8 cellular contexts compared by ENCODE assay signal in genomic region chr2:197239434-197239833, GRCh38.
DNase-seq lines count a peak whose midpoint lies in the region; ATAC-seq and TF ChIP-seq lines count a peak whose summit lies in the region.

No MANE protein-coding gene starts in this region.

- H3K27me3 ChIP-seq in esophagus squamous epithelium, result no peaks in the 10 kb centered on the region
- no peaks in the 10 kb centered on the region for H3K27me3 ChIP-seq in right atrium auricular region

- H3K9me3 ChIP-seq in esophagus squamous epithelium (no peaks in the 10 kb centered on the region), right atrium auricular region (no peaks in the 10 kb centered on the region)

- ATAC-seq in GM21515 (IDR thresholded peaks at IDR 0.05; ENCODE audit: unreplicated experiment), result peak; percentile 60

- peak; percentile 15 for DNase-seq in Jurkat, Clone E6-1 (ENCODE audit: low read depth, low spot score)
- DNase-seq in esophagus squamous epithelium (lab: John Stamatoyannopoulos, UW), result no peak
- no peak for DNase-seq in kidney tubule cell (ENCODE audit: low spot score)
- no peak for DNase-seq in DMS153 treated with DMSO at 0.1 percent for 48 hours (lab: John Stamatoyannopoulos, UW; ENCODE audit: unreplicated experiment)
- DNase-seq in foreskin fibroblast, result no peak
- no peak for DNase-seq in right atrium auricular region (ENCODE audit: low spot score)

- H3K4me1 ChIP-seq in esophagus squamous epithelium (peaks cover 0 to 34% (median 6%) of the 10 kb centered on the region in 3 donors), right atrium auricular region (no peaks in the 10 kb centered on the region)

- H3K27ac ChIP-seq in esophagus squamous epithelium (peak overlapping the region in 3 of 4 donors; percentile 38 to 65 (median 63)), right atrium auricular region (no peak overlapping the region)

- 36 to 44% methylated on average over 2 of the region's 2 CpGs for WGBS in esophagus squamous epithelium, 2 donors

- intact Hi-C loops in esophagus squamous epithelium (cut with DNase I), result no loop called here

- H3K4me3 ChIP-seq in GM12875 (ENCODE audit: low read depth, low read length) (peak overlapping the region; percentile 24), esophagus squamous epithelium (peak overlapping the region in 1 of 4 donors; percentile 12), foreskin fibroblast (ENCODE audit: low read depth in 1 of 2, low read length in 2 of 2) (no peak overlapping the region), right atrium auricular region (no peak overlapping the region)
- no peak overlapping the region for H3K4me3 ChIP-seq in Jurkat, Clone E6-1 (ENCODE audit: low read length)

- H3K36me3 ChIP-seq in esophagus squamous epithelium, result no peaks in the 10 kb centered on the region
- no peaks in the 10 kb centered on the region for H3K36me3 ChIP-seq in right atrium auricular region

- TF ChIP-seq POLR2A in esophagus squamous epithelium (IDR thresholded peaks at IDR 0.05), result no peak

- no peak for TF ChIP-seq CTCF in GM12875 (IDR thresholded peaks at IDR 0.05; ENCODE audit: borderline replicate concordance, insufficient read depth, low read depth, low read length)
- no peak for TF ChIP-seq CTCF in esophagus squamous epithelium (IDR thresholded peaks at IDR 0.05)
- no peak for TF ChIP-seq CTCF in foreskin fibroblast (IDR thresholded peaks at IDR 0.05; ENCODE audit: low read depth, low read length)
- no peak for TF ChIP-seq CTCF in right atrium auricular region (IDR thresholded peaks at IDR 0.05)

Comparison
In these comparisons a context has a peak if more than half of its experiments do, and no peak if none do; other contexts are left out.
1. H3K27ac ChIP-seq: peak in esophagus squamous epithelium (3 of 4); none in right atrium auricular region (0 of 2).